Comparison of ENCODE assay signal across 15 cellular contexts in genomic region chr7:18378989-18379605, GRCh38.
DNase-seq lines count a peak whose midpoint lies in the region; ATAC-seq, FAIRE-seq and TF ChIP-seq lines count a peak whose summit lies in the region.
"Had no signal": no experiment of that assay in that cellular context is flagged by ENCODE, and none has a peak within 500 bp of the region (broad histone marks: within the 10 kb centered on the region; RNA-seq: fewer than 3 reads in every experiment).

No MANE protein-coding gene starts in this region.

- H3K36me3 ChIP-seq in kidney (ENCODE audit: control insufficient read depth in 1 of 2, insufficient read depth in 2 of 2, low read length in 2 of 2) = no peaks in the 10 kb centered on the region

- TF ChIP-seq CTCF in kidney (IDR thresholded peaks at IDR 0.05; ENCODE audit: borderline replicate concordance, extremely low read depth, insufficient read depth) = no peak

- DNase-seq in H54 (ENCODE audit: insufficient read length, low spot score) (no peak), kidney (no peak), NCI-H187 (lab: John Stamatoyannopoulos, UW) (no peak), sciatic nerve (ENCODE audit: low spot score) (no peak), SHP77 treated with DMSO at 0.1 percent for 48 hours (lab: John Stamatoyannopoulos, UW) (no peak)
- DNase-seq: 8988T; C1 segment of cervical spinal cord; CD4-positive, alpha-beta T cell; DMS79; H7; IMR-90 had no signal

- peak; percentile 37; the same call in 2 of the 3 replicates for ATAC-seq in SK-N-SH treated with all-trans-retinoic acid at 6 μM for 48 hours
- ATAC-seq in sciatic nerve = no peak
- ATAC-seq in HG03354 (IDR thresholded peaks at IDR 0.05; ENCODE audit: poor library complexity, severe bottlenecking, unreplicated experiment) = no peak

- H3K9ac ChIP-seq in kidney (ENCODE audit: low read length in 2 of 2) = no peak overlapping the region

- no peaks in the 10 kb centered on the region for H3K9me3 ChIP-seq in kidney (ENCODE audit: control insufficient read depth in 1 of 2, low read length in 2 of 2)

- H3K27ac ChIP-seq in kidney (ENCODE audit: low read depth in 2 of 2, low read length in 2 of 2) = no peak overlapping the region

- FAIRE-seq in A204.1 (lab: Jason Lieb, UNC) (peak; percentile 29), H54 (lab: Jason Lieb, UNC) (peak; percentile 64), kidney (lab: Jason Lieb, UNC) (peak; percentile 41)
- FAIRE-seq: GM12891 had no signal

- no peak for TF ChIP-seq POLR2A in H54 (IDR thresholded peaks at IDR 0.05; ENCODE audit: low read depth, low read length)

- intact Hi-C loops in kidney (cut with DNase I) = no loop called here
- intact Hi-C loops in sciatic nerve (cut with DNase I) = no loop called here

- no peak overlapping the region for H3K4me3 ChIP-seq in kidney (ENCODE audit: low read length in 2 of 2)

- no peaks in the 10 kb centered on the region for H3K4me1 ChIP-seq in kidney (ENCODE audit: control insufficient read depth in 1 of 2, insufficient read depth in 1 of 2, low read depth in 1 of 2, low read length in 2 of 2)

TF ChIP-seq in SK-N-SH treated with all-trans-retinoic acid at 6 μM for 48 hours, 23 proteins besides CTCF, POLR2A, EP300 and RAD21:
- TF ChIP-seq ISL1 (CRISPR knock-in tag; IDR thresholded peaks at IDR 0.05) (peak; percentile 70), GLIS3 (CRISPR knock-in tag; IDR thresholded peaks at IDR 0.05) (no peak)
